ENCODE assay signal across 22 cellular contexts in the genomic region with DNA sequence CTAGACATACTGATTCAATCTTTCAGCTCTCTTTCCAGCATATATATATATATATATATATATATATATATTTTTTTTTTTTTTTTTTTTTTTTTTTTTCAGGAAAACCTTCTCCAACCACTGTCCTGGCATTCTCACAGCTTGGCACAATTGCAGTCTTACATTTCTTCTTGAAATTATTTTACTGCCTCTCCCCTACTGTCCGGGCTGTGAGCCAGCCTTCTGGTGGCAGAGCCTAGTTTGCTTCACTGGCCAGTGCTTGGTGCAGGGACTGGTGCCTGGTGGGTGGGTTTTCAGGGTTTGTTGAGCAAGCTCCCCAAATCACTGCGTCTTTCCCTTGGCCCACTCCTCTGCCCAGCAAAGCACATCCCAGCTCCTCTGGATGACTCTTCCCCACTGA. TPM values are rescaled to one million over a fixed set of nuclear protein-coding genes. Genes with fewer than 3 reads are reported as not detected.
"Had no signal": no experiment of that assay in that cellular context is flagged by ENCODE, and none has a peak within 500 bp of the region (broad histone marks: within the 10 kb centered on the region; RNA-seq: fewer than 3 reads in every experiment).

No MANE protein-coding gene starts in this region.

- H3K9me3 ChIP-seq: gastroesophageal sphincter, psoas muscle, right lobe of liver, tibial nerve had no signal

- H3K36me3 ChIP-seq: right lobe of liver had no signal

- H3K27ac ChIP-seq: gastroesophageal sphincter, psoas muscle, right lobe of liver, tibial nerve had no signal

- DNase-seq: effector memory CD4-positive, alpha-beta T cell; foreskin fibroblast; kidney; left cardiac atrium; left ventricle myocardium superior; naive thymus-derived CD8-positive, alpha-beta T cell; occipital lobe; psoas muscle; retina; right lobe of liver; stimulated activated CD4-positive, alpha-beta T cell treated with anti-CD3 and anti-CD28 coated beads, Interleukin-4, amount 100 ng/mL, for 24 hours had no signal

- FAIRE-seq: endometrium, kidney had no signal

- H3K4me1 ChIP-seq: psoas muscle, right lobe of liver, tibial nerve had no signal

- H3K4me3 ChIP-seq: gastroesophageal sphincter, lung, psoas muscle, right lobe of liver, tibial nerve had no signal

- H3K9me3 Mint-ChIP-seq: central memory CD8-positive, alpha-beta T cell; stimulated activated memory B cell treated with anti-CD40 and anti-IgM and Interleukin-4, amounts not matched to agents 10 μg/mL and 1 μg/mL and 100 μg/mL, for 72 hours; stimulated activated naive CD8-positive, alpha-beta T cell treated with anti-CD3 and anti-CD28 coated beads, Interleukin-15, Interleukin-2, amounts not matched to agents 100 ng/mL and 50 ng/mL, for 24 hours had no signal

- H3K27me3 ChIP-seq: gastroesophageal sphincter, right lobe of liver, tibial nerve had no signal

- H3K27me3 Mint-ChIP-seq: stimulated activated memory B cell treated with anti-CD40 and anti-IgM and Interleukin-4, amounts not matched to agents 10 μg/mL and 1 μg/mL and 100 μg/mL, for 72 hours had no signal

- H3K36me3 Mint-ChIP-seq: naive thymus-derived CD8-positive, alpha-beta T cell; stimulated activated memory B cell treated with anti-CD40 and anti-IgM and Interleukin-4, amounts not matched to agents 10 μg/mL and 1 μg/mL and 100 μg/mL, for 72 hours had no signal

- H3K4me3 Mint-ChIP-seq: central memory CD8-positive, alpha-beta T cell; stimulated activated memory B cell treated with anti-CD40 and anti-IgM and Interleukin-4, amounts not matched to agents 10 μg/mL and 1 μg/mL and 100 μg/mL, for 72 hours; stimulated activated naive CD8-positive, alpha-beta T cell treated with anti-CD3 and anti-CD28 coated beads, Interleukin-15, Interleukin-2, amounts not matched to agents 100 ng/mL and 50 ng/mL, for 24 hours had no signal

- ATAC-seq: esophagus mucosa; gastroesophageal sphincter; left ventricle myocardium superior; naive thymus-derived CD8-positive, alpha-beta T cell; psoas muscle; right lobe of liver; stimulated activated memory B cell treated with anti-CD40 and anti-IgM and Interleukin-4, amounts not matched to agents 10 μg/mL and 1 μg/mL and 100 μg/mL, for 72 hours had no signal

- H3K27ac Mint-ChIP-seq: naive thymus-derived CD8-positive, alpha-beta T cell; stimulated activated memory B cell treated with anti-CD40 and anti-IgM and Interleukin-4, amounts not matched to agents 10 μg/mL and 1 μg/mL and 100 μg/mL, for 72 hours; stimulated activated naive CD8-positive, alpha-beta T cell treated with anti-CD3 and anti-CD28 coated beads, Interleukin-15, Interleukin-2, amounts not matched to agents 100 ng/mL and 50 ng/mL, for 24 hours had no signal

RNA-seq across cellular contexts. Expression of gene PRSS54, which starts 28.5 kb away (rescaled TPM):
- total RNA-seq: esophagus mucosa; gastroesophageal sphincter; kidney; left cardiac atrium; left ventricle myocardium superior; lung; mesenteric fat pad; naive thymus-derived CD8-positive, alpha-beta T cell; occipital lobe; psoas muscle; right lobe of liver; temporal lobe; tibial nerve; urinary bladder had no signal
- polyA plus RNA-seq: naive thymus-derived CD8-positive, alpha-beta T cell; urinary bladder had no signal
